In genomic region chrX:39310925-39311324, GRCh38 we compare ENCODE assay signal across 20 cellular contexts.
DNase-seq lines count a peak whose midpoint lies in the region; ATAC-seq and TF ChIP-seq lines count a peak whose summit lies in the region.
"Had no signal": no experiment of that assay in that cellular context is flagged by ENCODE, and none has a peak within 500 bp of the region (broad histone marks: within the 10 kb centered on the region; RNA-seq: fewer than 3 reads in every experiment).

No MANE protein-coding gene starts in this region.

- peak overlapping the region; percentile 9 for H3K4me3 Mint-ChIP-seq in activated CD4-positive, alpha-beta T cell treated with anti-CD3 and anti-CD28 coated beads, Interleukin-2, amount 10 ng/mL, durations not matched to agents 24 days and 14 days
- H3K4me3 Mint-ChIP-seq in activated naive CD8-positive, alpha-beta T cell: peak overlapping the region; percentile 48
- H3K4me3 Mint-ChIP-seq in progenitor cell of endocrine pancreas (ENCODE audit: low read depth): peak overlapping the region; percentile 33
- H3K4me3 Mint-ChIP-seq: GM23338 had no signal

- H3K36me3 ChIP-seq in right lobe of liver: no peaks in the 10 kb centered on the region
- H3K36me3 ChIP-seq: uterus had no signal

- TF ChIP-seq POLR2A in NB4 (IDR thresholded peaks at IDR 0.05; ENCODE audit: extremely low read depth, insufficient read length) (no peak), right lobe of liver (IDR thresholded peaks at IDR 0.05) (no peak)

- peaks cover 0 to 2% (median 0%) of the 10 kb centered on the region in 4 donors for H3K9me3 ChIP-seq in right lobe of liver
- H3K9me3 ChIP-seq: uterus had no signal

- intact Hi-C loops in activated CD4-positive, alpha-beta T cell treated with anti-CD3 and anti-CD28 coated beads, Interleukin-2, amount 10 ng/mL, durations not matched to agents 24 days and 14 days (cut with micrococcal nuclease): no loop called here
- intact Hi-C loops in right lobe of liver (cut with DNase I): no loop called here

- H3K4me3 ChIP-seq in NB4 (ENCODE audit: low read depth, low read length) (no peak overlapping the region), right lobe of liver (no peak overlapping the region)
- H3K4me3 ChIP-seq: GM23338, uterus had no signal

- peaks cover 23% of the 10 kb centered on the region for H3K9me3 Mint-ChIP-seq in activated CD4-positive, alpha-beta T cell treated with anti-CD3 and anti-CD28 coated beads, Interleukin-2, amount 10 ng/mL, durations not matched to agents 24 days and 14 days
- H3K9me3 Mint-ChIP-seq in activated naive CD8-positive, alpha-beta T cell (ENCODE audit: low read depth): peaks cover 3% of the 10 kb centered on the region
- H3K9me3 Mint-ChIP-seq in progenitor cell of endocrine pancreas (ENCODE audit: low read depth): peaks cover 28% of the 10 kb centered on the region
- H3K9me3 Mint-ChIP-seq: GM23338 had no signal

- peak; percentile 56 for DNase-seq in activated CD4-positive, alpha-beta T cell treated with anti-CD3 and anti-CD28 coated beads, Interleukin-2, amount 10 ng/mL, durations not matched to agents 24 days and 14 days
- DNase-seq in activated CD4-positive, alpha-beta T cell treated with anti-CD3 and anti-CD28 coated beads for 4 hours: no peak
- DNase-seq in NB4 (ENCODE audit: low read depth): peak; percentile 19
- DNase-seq in progenitor cell of endocrine pancreas (ENCODE audit: low spot score, unreplicated experiment): no peak
- DNase-seq in caudate nucleus (lab: John Stamatoyannopoulos, UW): no peak
- DNase-seq in DMS 273 treated with DMSO at 0.1 percent for 48 hours (lab: John Stamatoyannopoulos, UW): no peak
- no peak for DNase-seq in right lobe of liver
- DNase-seq: activated gamma-delta T cell treated with Interleukin-2 at 50 U/mL for 16 hours, COR-L47, hypothalamus, Karpas-422, midbrain, NCI-H187, NCI-H526 treated with DMSO at 0.1 percent for 48 hours, nucleus accumbens, uterus had no signal

- no peaks in the 10 kb centered on the region for H3K27me3 ChIP-seq in right lobe of liver
- H3K27me3 ChIP-seq: uterus had no signal

- TF ChIP-seq CTCF in NB4 (IDR thresholded peaks at IDR 0.05; ENCODE audit: low read depth, low read length) (no peak), progenitor cell of endocrine pancreas (IDR thresholded peaks at IDR 0.05; ENCODE audit: unreplicated experiment) (no peak), right lobe of liver (IDR thresholded peaks at IDR 0.05) (no peak)

- H3K4me1 Mint-ChIP-seq in activated CD4-positive, alpha-beta T cell treated with anti-CD3 and anti-CD28 coated beads, Interleukin-2, amount 10 ng/mL, durations not matched to agents 24 days and 14 days: peaks cover 52% of the 10 kb centered on the region
- H3K4me1 Mint-ChIP-seq in activated naive CD8-positive, alpha-beta T cell (ENCODE audit: low read depth): peaks cover 87% of the 10 kb centered on the region
- peaks cover 11% of the 10 kb centered on the region for H3K4me1 Mint-ChIP-seq in progenitor cell of endocrine pancreas (ENCODE audit: low read depth)

- 62% methylated on average over 2 of the region's 2 CpGs for WGBS in right lobe of liver (ENCODE audit: insufficient coverage, low coverage, low lambda C conversion rate, missing lambda C conversion rate)

- H3K27ac Mint-ChIP-seq in activated CD4-positive, alpha-beta T cell treated with anti-CD3 and anti-CD28 coated beads, Interleukin-2, amount 10 ng/mL, durations not matched to agents 24 days and 14 days: peak overlapping the region; percentile 100
- peak overlapping the region; percentile 100 for H3K27ac Mint-ChIP-seq in activated naive CD8-positive, alpha-beta T cell
- peak overlapping the region; percentile 55 for H3K27ac Mint-ChIP-seq in progenitor cell of endocrine pancreas
- H3K27ac Mint-ChIP-seq: GM23338 had no signal

- no peak for ATAC-seq in right lobe of liver
- ATAC-seq: GM23338, Panc1, SK-N-SH treated with all-trans-retinoic acid at 6 μM for 48 hours had no signal

- H3K4me1 ChIP-seq in right lobe of liver: no peaks in the 10 kb centered on the region
- H3K4me1 ChIP-seq: uterus had no signal

- H3K27ac ChIP-seq in caudate nucleus (ENCODE audit: low read depth, low read length) (no peak overlapping the region), right lobe of liver (no peak overlapping the region)

- H3K36me3 Mint-ChIP-seq in activated CD4-positive, alpha-beta T cell treated with anti-CD3 and anti-CD28 coated beads, Interleukin-2, amount 10 ng/mL, durations not matched to agents 24 days and 14 days (ENCODE audit: low read depth): peaks cover 71% of the 10 kb centered on the region
- peaks cover 24% of the 10 kb centered on the region for H3K36me3 Mint-ChIP-seq in activated naive CD8-positive, alpha-beta T cell
- H3K36me3 Mint-ChIP-seq in progenitor cell of endocrine pancreas (ENCODE audit: insufficient read depth): peaks cover under 1% of the 10 kb centered on the region

- no peaks in the 10 kb centered on the region for H3K27me3 Mint-ChIP-seq in activated CD4-positive, alpha-beta T cell treated with anti-CD3 and anti-CD28 coated beads, Interleukin-2, amount 10 ng/mL, durations not matched to agents 24 days and 14 days
- H3K27me3 Mint-ChIP-seq in activated naive CD8-positive, alpha-beta T cell: no peaks in the 10 kb centered on the region
- H3K27me3 Mint-ChIP-seq in progenitor cell of endocrine pancreas: no peaks in the 10 kb centered on the region

Comparison
In these comparisons a context has a peak if more than half of its experiments do, and no peak if none do; other contexts are left out.
1. DNase-seq: peak in activated CD4-positive, alpha-beta T cell treated with anti-CD3 and anti-CD28 coated beads, Interleukin-2, amount 10 ng/mL, durations not matched to agents 24 days and 14 days (single experiment) and NB4 (single experiment); none in activated CD4-positive, alpha-beta T cell treated with anti-CD3 and anti-CD28 coated beads for 4 hours (0 of 2), progenitor cell of endocrine pancreas (single experiment), caudate nucleus (0 of 61), DMS 273 treated with DMSO at 0.1 percent for 48 hours (single experiment) and right lobe of liver (0 of 3).
2. Peak in every context shown above with its lines, with median percentiles within 50 percentile points of each other: H3K27ac Mint-ChIP-seq and H3K4me3 Mint-ChIP-seq.